In the genomic region with DNA sequence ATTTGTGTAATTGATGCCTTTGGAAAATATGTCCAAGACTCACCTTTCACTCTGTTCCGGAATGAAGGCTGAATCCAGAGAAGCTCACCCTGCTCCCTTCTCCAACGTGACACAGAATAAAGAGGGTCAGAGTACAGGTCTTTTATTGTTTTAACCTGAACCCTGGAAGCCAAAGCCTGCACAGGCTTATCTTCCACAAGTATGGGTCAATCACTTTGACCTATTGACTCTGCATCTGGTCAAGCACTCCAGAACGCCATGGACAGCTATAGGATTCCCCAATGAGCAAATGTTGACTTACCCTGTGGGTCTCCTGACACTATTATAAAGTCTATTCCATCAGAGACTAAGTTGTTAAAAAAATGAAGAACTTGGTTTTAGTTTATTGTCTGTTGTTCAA, we compare ENCODE assay signal across 30 cellular contexts.
"Had no signal": no experiment of that assay in that cellular context is flagged by ENCODE, and none has a peak within 500 bp of the region (broad histone marks: within the 10 kb centered on the region; RNA-seq: fewer than 3 reads in every experiment).

No MANE protein-coding gene starts in this region.

- DNase-seq: hypothalamus; immature natural killer cell; kidney; left colon; left ventricle myocardium superior; lower lobe of right lung; mesendoderm; mucosa of descending colon; naive thymus-derived CD4-positive, alpha-beta T cell; pancreas; posterior cingulate gyrus; retina; right cardiac atrium; sigmoid colon; stimulated activated CD4-positive, alpha-beta T cell treated with anti-CD3 and anti-CD28 coated beads, Interleukin-1b, Interleukin-23, amount 100 ng/mL, for 48 hours; stimulated activated CD4-positive, alpha-beta T cell treated with anti-CD3 and anti-CD28 coated beads, Interleukin-2, amount 100 ng/mL, for 48 hours; stimulated activated CD4-positive, alpha-beta T cell treated with anti-CD3 and anti-CD28 coated beads, Interleukin-4, amount 100 ng/mL, for 4 hours; stimulated activated CD8-positive, alpha-beta memory T cell treated with anti-CD3 and anti-CD28 coated beads, Interleukin-4, amount 100 ng/mL, for 48 hours; stimulated activated naive CD4-positive, alpha-beta T cell treated with Interleukin-2 at 50 U/mL for 16 hours; stimulated activated naive CD8-positive, alpha-beta T cell treated with anti-CD3 and anti-CD28 coated beads, Interleukin-15, amount 100 ng/mL, for 72 hours; substantia nigra; uterus had no signal

- H3K4me1 Mint-ChIP-seq: immature natural killer cell; naive thymus-derived CD4-positive, alpha-beta T cell; stimulated activated memory B cell treated with anti-CD40 and anti-IgM and Interleukin-4, amounts not matched to agents 10 μg/mL and 1 μg/mL and 100 μg/mL, for 72 hours; stimulated activated naive CD8-positive, alpha-beta T cell treated with anti-CD3 and anti-CD28 coated beads, Interleukin-15, amount 100 ng/mL, for 72 hours had no signal

- H3K36me3 Mint-ChIP-seq: type B pancreatic cell had no signal

- H3K27ac Mint-ChIP-seq: immature natural killer cell; mesothelial cell of epicardium; naive thymus-derived CD4-positive, alpha-beta T cell; natural killer cell treated with Interleukin-12 subunit alpha and Interleukin-12 subunit beta and Interleukin-15 and Interleukin-18, amount 100 ng/mL, for 72 hours; stimulated activated memory B cell treated with anti-CD40 and anti-IgM and Interleukin-4, amounts not matched to agents 10 μg/mL and 1 μg/mL and 100 μg/mL, for 72 hours; stimulated activated naive CD8-positive, alpha-beta T cell treated with anti-CD3 and anti-CD28 coated beads, Interleukin-15, amount 100 ng/mL, for 72 hours; type B pancreatic cell had no signal

- H3K9me3 ChIP-seq: pancreas, prostate gland had no signal

- H3K27me3 ChIP-seq: pancreas, sigmoid colon, tibial nerve, uterus had no signal

- H3K27ac ChIP-seq: lower lobe of right lung, pancreas, prostate gland, sigmoid colon, tibial nerve, uterus had no signal

- H3K27me3 Mint-ChIP-seq: stimulated activated memory B cell treated with anti-CD40 and anti-IgM and Interleukin-4, amounts not matched to agents 10 μg/mL and 1 μg/mL and 100 μg/mL, for 72 hours; stimulated activated naive CD8-positive, alpha-beta T cell treated with anti-CD3 and anti-CD28 coated beads, Interleukin-15, amount 100 ng/mL, for 72 hours; type B pancreatic cell had no signal

- H3K4me3 ChIP-seq: lower lobe of right lung, mucosa of descending colon, pancreas, prostate gland, sigmoid colon, smooth muscle cell, tibial nerve, uterus had no signal

- ATAC-seq: left colon; left ventricle myocardium superior; lower lobe of right lung; mucosa of descending colon; naive thymus-derived CD4-positive, alpha-beta T cell; natural killer cell treated with Interleukin-12 subunit alpha and Interleukin-12 subunit beta and Interleukin-15 and Interleukin-18, amount 100 ng/mL, for 72 hours; pancreas; right cardiac atrium; stimulated activated memory B cell treated with anti-CD40 and anti-IgM and Interleukin-4, amounts not matched to agents 10 μg/mL and 1 μg/mL and 100 μg/mL, for 72 hours; stimulated activated naive CD8-positive, alpha-beta T cell treated with anti-CD3 and anti-CD28 coated beads, Interleukin-15, amount 100 ng/mL, for 72 hours had no signal

- FAIRE-seq: islet of Langerhans, kidney, pancreas had no signal

- H3K4me3 Mint-ChIP-seq: immature natural killer cell; mesothelial cell of epicardium; naive thymus-derived CD4-positive, alpha-beta T cell; natural killer cell treated with Interleukin-12 subunit alpha and Interleukin-12 subunit beta and Interleukin-15 and Interleukin-18, amount 100 ng/mL, for 72 hours; stimulated activated memory B cell treated with anti-CD40 and anti-IgM and Interleukin-4, amounts not matched to agents 10 μg/mL and 1 μg/mL and 100 μg/mL, for 72 hours; stimulated activated naive CD8-positive, alpha-beta T cell treated with anti-CD3 and anti-CD28 coated beads, Interleukin-15, amount 100 ng/mL, for 72 hours; type B pancreatic cell had no signal

- H3K4me2 ChIP-seq: smooth muscle cell had no signal

- H3K4me1 ChIP-seq: lower lobe of right lung, pancreas, prostate gland, tibial nerve, uterus had no signal

- H3K36me3 ChIP-seq: lower lobe of right lung, pancreas, prostate gland, sigmoid colon, tibial nerve, uterus had no signal
